21 cellular contexts compared by ENCODE assay signal in the genomic region with DNA sequence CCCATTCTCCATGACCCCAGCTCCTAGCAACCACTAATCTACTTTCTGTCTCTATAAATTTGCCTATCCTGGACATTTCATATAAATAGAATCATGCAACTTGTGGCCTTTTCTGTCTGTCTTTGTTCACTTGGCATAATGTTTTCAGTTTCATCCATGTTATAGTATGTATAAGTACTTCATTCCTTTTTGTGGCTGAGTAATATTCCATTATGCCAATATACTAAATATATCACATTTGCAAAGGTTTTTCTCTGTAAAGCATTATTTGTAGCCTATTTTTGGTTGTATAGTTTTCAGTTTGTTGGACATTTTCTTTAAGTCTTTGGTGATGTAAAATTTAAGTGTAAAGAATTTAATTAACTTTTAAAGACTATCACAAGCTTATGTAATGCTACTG. TPM values are rescaled to one million over a fixed set of nuclear protein-coding genes. Genes with fewer than 3 reads are reported as not detected.
DNase-seq lines count a peak whose midpoint lies in the region; ATAC-seq and TF ChIP-seq lines count a peak whose summit lies in the region.
"Had no signal": no experiment of that assay in that cellular context is flagged by ENCODE, and none has a peak within 500 bp of the region (broad histone marks: within the 10 kb centered on the region; RNA-seq: fewer than 3 reads in every experiment).

No MANE protein-coding gene starts in this region.

- DNase-seq in H9 (no peak), caudate nucleus (lab: John Stamatoyannopoulos, UW) (no peak), neuronal stem cell (ENCODE audit: low spot score) (no peak), posterior vena cava (ENCODE audit: low spot score) (no peak)
- DNase-seq: BE2C; CD4-positive, CD25-positive, alpha-beta regulatory T cell; COR-L47; DMS 273 treated with DMSO at 0.1 percent for 48 hours; DND-41; GM23248; NCI-H187; NCI-H524; NCI-H82; PC-3; RPMI8226; SIG-M5 had no signal

- H2BK20ac ChIP-seq in H9 (ENCODE audit: low read depth, low read length, poor library complexity, severe bottlenecking): no peak overlapping the region

- H2AK5ac ChIP-seq in H9 (ENCODE audit: insufficient read length, low read length) (no peak overlapping the region), neuronal stem cell (ENCODE audit: low read depth, low read length) (no peak overlapping the region)

- no peak for ATAC-seq in GM21360 (IDR thresholded peaks at IDR 0.05; ENCODE audit: unreplicated experiment)
- no peak for ATAC-seq in HG02759 (IDR thresholded peaks at IDR 0.05; ENCODE audit: unreplicated experiment)
- ATAC-seq: PC-3 had no signal

- no peak overlapping the region for H2BK15ac ChIP-seq in H9 (ENCODE audit: low read depth, low read length)
- H2BK15ac ChIP-seq in neuronal stem cell (ENCODE audit: low read length): no peak overlapping the region

- H3K4me3 Mint-ChIP-seq in H9: peak overlapping the region; percentile 91 to 96
- H3K4me3 Mint-ChIP-seq: CD4-positive, CD25-positive, alpha-beta regulatory T cell had no signal

- no peak overlapping the region for H4K91ac ChIP-seq in H9 (ENCODE audit: insufficient read length, low read depth, low read length)
- H4K91ac ChIP-seq in neuronal stem cell (ENCODE audit: low read depth, low read length, poor library complexity): no peak overlapping the region

- H3K4me3 ChIP-seq in iPS-18a (ENCODE audit: low read length) (peak overlapping the region; percentile 85), neuronal stem cell (ENCODE audit: low read length in 2 of 2) (peak overlapping the region in 1 of 2 donors; percentile 69)
- H3K4me3 ChIP-seq: GM23248 had no signal

- H4K8ac ChIP-seq in H9 (replicated peaks; ENCODE audit: insufficient read length, low read depth, low read length) (no peak overlapping the region), neuronal stem cell (ENCODE audit: low read depth, low read length) (no peak overlapping the region)

- H3K27ac Mint-ChIP-seq in H9: peak overlapping the region in 1 of 3 experiments; percentile 11; a peak in 1 of 7 replicates
- H3K27ac Mint-ChIP-seq: CD4-positive, CD25-positive, alpha-beta regulatory T cell had no signal

- no peak overlapping the region for H2BK12ac ChIP-seq in H9 (ENCODE audit: insufficient read length, low read depth, low read length)
- no peak overlapping the region for H2BK12ac ChIP-seq in neuronal stem cell (ENCODE audit: low read length)

- H2AFZ ChIP-seq in H9 (ENCODE audit: low read length): no peak overlapping the region
- no peak overlapping the region for H2AFZ ChIP-seq in neuronal stem cell (ENCODE audit: low read length)
- H2AFZ ChIP-seq: GM23248 had no signal

- peaks cover 4% of the 10 kb centered on the region for H3K23me2 ChIP-seq in H9 (ENCODE audit: insufficient read length, low read depth, low read length, poor library complexity, severe bottlenecking)

- peaks cover 49% of the 10 kb centered on the region for H3K79me2 ChIP-seq in H9 (ENCODE audit: insufficient read depth, low read length)

- H3K36me3 ChIP-seq in iPS-18a (ENCODE audit: control insufficient read depth, low read depth, low read length) (peaks cover 4% of the 10 kb centered on the region), neuronal stem cell (replicated peaks in 1 of 2; ENCODE audit: control insufficient read depth in 2 of 2, insufficient read depth in 2 of 2, low read length in 2 of 2) (peaks cover 4 to 48% of the 10 kb centered on the region in 2 donors)
- H3K36me3 ChIP-seq: BE2C had no signal

- no peaks in the 10 kb centered on the region for H3K9me3 ChIP-seq in H9 (ENCODE audit: control insufficient read depth, low read depth, low read length)
- H3K9me3 ChIP-seq in iPS-18a (ENCODE audit: control insufficient read depth, low read depth, low read length): no peaks in the 10 kb centered on the region
- peaks cover 0 to 44% of the 10 kb centered on the region in 2 donors for H3K9me3 ChIP-seq in neuronal stem cell (replicated peaks in 1 of 2; ENCODE audit: control insufficient read depth in 2 of 2, insufficient read depth in 1 of 2, low read depth in 1 of 2, low read length in 2 of 2)
- H3K9me3 ChIP-seq: BE2C had no signal

- no peaks in the 10 kb centered on the region for H4K20me1 ChIP-seq in H9 (ENCODE audit: control insufficient read depth, insufficient read depth, insufficient read length)

- H3K9ac ChIP-seq in H9 (ENCODE audit: extremely low read depth, insufficient read length, low read length) (no peak overlapping the region), iPS-18a (ENCODE audit: low read length) (peak overlapping the region; percentile 97), neuronal stem cell (ENCODE audit: low read depth, low read length, poor library complexity) (no peak overlapping the region)
- H3K9ac ChIP-seq: GM23248, KMS-11 had no signal

- H3K4me1 Mint-ChIP-seq in H9: peaks cover 50 to 57% of the 10 kb centered on the region in 2 experiments

- no peak overlapping the region for H3T11ph ChIP-seq in H9 (ENCODE audit: low read length)

- H3K14ac ChIP-seq in H9 (ENCODE audit: insufficient read depth, low read length) (no peak overlapping the region), neuronal stem cell (ENCODE audit: low read length) (no peak overlapping the region)

- no peak overlapping the region for H3K56ac ChIP-seq in H9 (ENCODE audit: insufficient read length, low read depth, low read length)

- H3K23ac ChIP-seq in H9 (ENCODE audit: insufficient read length, low read depth, low read length) (no peak overlapping the region), neuronal stem cell (ENCODE audit: low read depth, low read length, poor library complexity) (no peak overlapping the region)

- H3K27me3 Mint-ChIP-seq in H9 (ENCODE audit: low read depth): peaks cover 2% of the 10 kb centered on the region

- H3K79me1 ChIP-seq in H9 (ENCODE audit: insufficient read depth, low read depth, low read length, poor library complexity, severe bottlenecking) (peaks cover 2% of the 10 kb centered on the region), neuronal stem cell (ENCODE audit: low read depth, low read length) (no peaks in the 10 kb centered on the region)

- H3K27me3 ChIP-seq in H9 (ENCODE audit: insufficient read depth, low read length) (no peaks in the 10 kb centered on the region; the same call in 1 of the 2 replicates), iPS-18a (ENCODE audit: control insufficient read depth, insufficient read depth, low read length) (no peaks in the 10 kb centered on the region), neuronal stem cell (ENCODE audit: control insufficient read depth in 3 of 3, insufficient read depth in 3 of 3, low read depth in 1 of 3, low read length in 3 of 3) (no peaks in the 10 kb centered on the region)

- H2BK120ac ChIP-seq in H9 (ENCODE audit: low read depth, low read length, poor library complexity, severe bottlenecking) (no peak overlapping the region), neuronal stem cell (ENCODE audit: low read depth, low read length) (no peak overlapping the region)

- H4K5ac ChIP-seq in H9 (ENCODE audit: insufficient read length, low read depth, low read length): no peak overlapping the region

- H3K9me3 Mint-ChIP-seq in H9: peaks cover 0 to 4% of the 10 kb centered on the region in 2 experiments; a peak in 2 of 5 replicates

- H3K18ac ChIP-seq in H9 (ENCODE audit: insufficient read length, low read depth, low read length) (no peak overlapping the region), neuronal stem cell (ENCODE audit: low read length) (no peak overlapping the region)

- H3K4me2 ChIP-seq in H9 (ENCODE audit: insufficient read depth, insufficient read length, low read length) (peak overlapping the region; percentile 94), neuronal stem cell (ENCODE audit: insufficient read depth, low read length, poor library complexity, severe bottlenecking) (peak overlapping the region; percentile 26)
- H3K4me2 ChIP-seq: KMS-11 had no signal

- no peak overlapping the region for H3K27ac ChIP-seq in H9 (ENCODE audit: insufficient read length, low read depth, low read length)
- H3K27ac ChIP-seq in caudate nucleus (ENCODE audit: low read depth, low read length): peak overlapping the region; percentile 13
- H3K27ac ChIP-seq in iPS-18a (ENCODE audit: low read length): no peak overlapping the region
- H3K27ac ChIP-seq in neuronal stem cell (replicated peaks; ENCODE audit: low read length): no peak overlapping the region
- H3K27ac ChIP-seq: GM23248, KMS-11 had no signal

- H3K4ac ChIP-seq in H9 (ENCODE audit: low read depth, low read length) (no peak overlapping the region), neuronal stem cell (ENCODE audit: low read length) (no peak overlapping the region)

- no peak for TF ChIP-seq CTCF in H9 (conservative IDR thresholded peaks at IDR 0.05)

- H2BK5ac ChIP-seq in H9 (ENCODE audit: insufficient read length, low read length) (no peak overlapping the region), neuronal stem cell (ENCODE audit: low read length) (no peak overlapping the region)

- H3K4me1 ChIP-seq in H9 (ENCODE audit: insufficient read depth, low read length) (peaks cover 18% of the 10 kb centered on the region), iPS-18a (ENCODE audit: control insufficient read depth, low read depth, low read length) (peaks cover 49% of the 10 kb centered on the region), neuronal stem cell (ENCODE audit: control insufficient read depth in 2 of 2, insufficient read depth in 1 of 2, low read depth in 1 of 2, low read length in 2 of 2) (peaks cover 14 to 16% of the 10 kb centered on the region in 2 donors)
- H3K4me1 ChIP-seq: BE2C had no signal

- H3K36me3 Mint-ChIP-seq in H9 (ENCODE audit: insufficient read depth in 1 of 3, low read depth in 3 of 3): peaks cover 11% of the 10 kb centered on the region in 3 experiments

- intact Hi-C loops in posterior vena cava (cut with DNase I): no loop called here

RNA-seq across cellular contexts. Expression of a gene that starts 2.2 kb away (rescaled TPM):
- total RNA-seq in H9 (2021) (69.5 and 74.2 TPM in 2 replicates), posterior vena cava (1 to 10 TPM; 1.8 to 2.0 TPM)
- polyA plus RNA-seq in neuronal stem cell (2013, experiment 1 of 2): 111 TPM
- polyA plus RNA-seq in neuronal stem cell (2013, experiment 2 of 2): 116 TPM
- total RNA-seq: CD4-positive, CD25-positive, alpha-beta regulatory T cell; GM23248; M059J; PC-3 had no signal
- polyA plus RNA-seq: CD4-positive, CD25-positive, alpha-beta regulatory T cell; GM23248 had no signal

Comparison
In these comparisons a context has a peak if more than half of its experiments do, and no peak if none do; other contexts are left out.
1. RNA of a gene that starts 2.2 kb away (total RNA-seq): 69.5 to 74.2 TPM in H9; 1.8 to 2.0 TPM in posterior vena cava; every median in the first group is over 10 times any median in the second.